In genomic region chr5:140555747-140556312, GRCh38 we compare ENCODE assay signal across 8 cellular contexts. TPM values are rescaled to one million over a fixed set of nuclear protein-coding genes. Genes with fewer than 3 reads are reported as not detected.
A peak's percentile ranks its signal among the peaks of the same experiment; 100 is the strongest.
DNase-seq lines count a peak whose midpoint lies in the region; ATAC-seq and TF ChIP-seq lines count a peak whose summit lies in the region.

No MANE protein-coding gene starts in this region.

- peaks cover 9% of the 10 kb centered on the region for H3K36me3 Mint-ChIP-seq in progenitor cell of endocrine pancreas (ENCODE audit: insufficient read depth)

- intact Hi-C loops in thyroid gland (cut with DNase I), result no loop called here

- H3K4me3 ChIP-seq in endocrine pancreas (ENCODE audit: control insufficient read depth, insufficient read depth, low read length), result peak overlapping the region; percentile 88
- H3K4me3 ChIP-seq in thyroid gland (replicated peaks in 1 of 3), result no peak overlapping the region

- H3K36me3 ChIP-seq in endocrine pancreas (ENCODE audit: control insufficient read depth, insufficient read depth, low read length), result no peaks in the 10 kb centered on the region
- peaks cover 12 to 13% of the 10 kb centered on the region in 2 donors for H3K36me3 ChIP-seq in thyroid gland

- H3K4me1 ChIP-seq in endocrine pancreas (ENCODE audit: control insufficient read depth, insufficient read depth, low read length) (peaks cover 8% of the 10 kb centered on the region), thyroid gland (peaks cover 9 to 22% of the 10 kb centered on the region in 2 donors)

- WGBS in thyroid gland, 2 donors, result 71 to 77% methylated on average over 1 of the region's 1 CpG

- no peaks in the 10 kb centered on the region for H3K27me3 Mint-ChIP-seq in progenitor cell of endocrine pancreas

- H3K4me3 Mint-ChIP-seq in progenitor cell of endocrine pancreas (ENCODE audit: low read depth), result peak overlapping the region; percentile 92

- peak; percentile 27 for ATAC-seq in GM18520 (IDR thresholded peaks at IDR 0.05; ENCODE audit: unreplicated experiment)

- H3K4me1 Mint-ChIP-seq in progenitor cell of endocrine pancreas (ENCODE audit: low read depth), result peaks cover 21% of the 10 kb centered on the region

- peak overlapping the region; percentile 34 for H3K9ac ChIP-seq in endocrine pancreas (ENCODE audit: control insufficient read depth, insufficient read depth, low read length)

- no peak for TF ChIP-seq POLR2A in thyroid gland (IDR thresholded peaks at IDR 0.05)

- H3K9me3 ChIP-seq in endocrine pancreas (ENCODE audit: control insufficient read depth, low read length) (no peaks in the 10 kb centered on the region), thyroid gland (no peaks in the 10 kb centered on the region)

- H3K9me3 Mint-ChIP-seq in progenitor cell of endocrine pancreas (ENCODE audit: low read depth), result no peaks in the 10 kb centered on the region

- DNase-seq in NCI-H1048 (lab: John Stamatoyannopoulos, UW) (peak; percentile 4), progenitor cell of endocrine pancreas (ENCODE audit: low spot score, unreplicated experiment) (no peak), thyroid gland (no peak), medulla oblongata (ENCODE audit: extremely low spot score) (no peak), NCI-H146 treated with DMSO at 0.1 percent for 48 hours (lab: John Stamatoyannopoulos, UW; ENCODE audit: unreplicated experiment) (no peak), NCI-H524 (lab: John Stamatoyannopoulos, UW) (no peak)

- no peaks in the 10 kb centered on the region for H3K27me3 ChIP-seq in endocrine pancreas (ENCODE audit: control insufficient read depth, insufficient read depth, low read length)
- H3K27me3 ChIP-seq in thyroid gland, result no peaks in the 10 kb centered on the region

- no peak for TF ChIP-seq CTCF in progenitor cell of endocrine pancreas (IDR thresholded peaks at IDR 0.05; ENCODE audit: unreplicated experiment)
- TF ChIP-seq CTCF in thyroid gland (IDR thresholded peaks at IDR 0.05), result no peak

- peak overlapping the region in 1 of 3 donors; percentile 1 for H3K27ac ChIP-seq in thyroid gland

- no peak overlapping the region for H3K27ac Mint-ChIP-seq in progenitor cell of endocrine pancreas

RNA-seq across cellular contexts. Expression of gene SRA1, which starts 1.4 kb away (rescaled TPM):
- 31.8 and 34.6 TPM in 2 replicates for total RNA-seq in progenitor cell of endocrine pancreas
- 10 to 100 TPM; 22.7 to 43.7 (median 35.7) TPM for total RNA-seq in thyroid gland

RNA-seq across cellular contexts. Expression of gene EIF4EBP3, which starts 8.4 kb away (rescaled TPM):
- total RNA-seq in progenitor cell of endocrine pancreas (6.1 and 6.7 TPM in 2 replicates), thyroid gland (10 to 100 TPM in 3 of 4 donors, 1 to 10 TPM in 1; 9.1 to 18.9 (median 15.6) TPM)

RNA-seq across cellular contexts. Expression of gene APBB3, which starts 8.6 kb away (rescaled TPM):
- total RNA-seq in progenitor cell of endocrine pancreas, result 47.8 and 53.6 TPM in 2 replicates
- total RNA-seq in thyroid gland, result 10 to 100 TPM; 20.2 to 33.5 (median 26.1) TPM

RNA-seq across cellular contexts. Expression of gene SLC35A4, which starts 8.8 kb away (rescaled TPM):
- total RNA-seq in progenitor cell of endocrine pancreas (67.3 and 69.2 TPM in 2 replicates), thyroid gland (100 to 1,000 TPM in 1 of 4 donors, 10 to 100 TPM in 3; 64.2 to 114 (median 74.0) TPM)
